12 cellular contexts compared by ENCODE assay signal in the genomic region with DNA sequence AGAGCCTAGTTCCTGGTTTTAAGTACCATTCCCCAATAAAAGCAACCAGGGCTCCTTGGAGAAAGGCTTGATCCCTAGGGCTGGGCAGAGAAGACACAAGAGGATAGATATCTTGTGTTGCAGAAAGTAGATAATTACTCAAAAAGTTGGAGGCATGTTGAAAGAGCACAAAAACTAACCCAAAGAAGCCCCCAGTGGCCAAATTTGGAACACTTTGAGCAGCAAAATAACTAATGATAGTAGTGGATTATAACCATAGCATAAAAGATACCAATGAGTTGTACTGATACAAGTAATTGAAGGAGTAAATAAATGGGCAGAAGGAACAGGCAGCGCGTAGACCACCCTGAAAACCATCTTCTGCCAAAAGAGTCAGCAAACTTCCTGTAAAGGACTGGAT. TPM values are rescaled to one million over a fixed set of nuclear protein-coding genes. Genes with fewer than 3 reads are reported as not detected.
DNase-seq lines count a peak whose midpoint lies in the region; ATAC-seq and TF ChIP-seq lines count a peak whose summit lies in the region.
"Had no signal": no experiment of that assay in that cellular context is flagged by ENCODE, and none has a peak within 500 bp of the region (broad histone marks: within the 10 kb centered on the region; RNA-seq: fewer than 3 reads in every experiment).

No MANE protein-coding gene starts in this region.

- peaks cover 3 to 53% (median 9%) of the 10 kb centered on the region in 3 donors for H3K36me3 Mint-ChIP-seq in CD8-positive, alpha-beta memory T cell

- H3K27me3 ChIP-seq in CD8-positive, alpha-beta memory T cell (ENCODE audit: insufficient read depth, low read length, poor library complexity, severe bottlenecking): no peaks in the 10 kb centered on the region

- no peaks in the 10 kb centered on the region for H3K9me3 ChIP-seq in CD8-positive, alpha-beta memory T cell (ENCODE audit: low read length)

- peaks cover 39 to 80% (median 69%) of the 10 kb centered on the region in 3 donors for H3K4me1 Mint-ChIP-seq in CD8-positive, alpha-beta memory T cell

- peaks cover 45% of the 10 kb centered on the region for H3K4me1 ChIP-seq in CD8-positive, alpha-beta memory T cell (ENCODE audit: insufficient read depth, low read length)

- H3K27ac Mint-ChIP-seq in CD8-positive, alpha-beta memory T cell: peak overlapping the region in 2 of 8 donors; percentile 3 to 59

- POLR2A ChIA-PET in CD8-positive, alpha-beta memory T cell (lab: Charles Lee): no interaction called here

- H3K4me3 Mint-ChIP-seq in CD8-positive, alpha-beta memory T cell: no peak overlapping the region
- H3K4me3 Mint-ChIP-seq: activated naive CD8-positive, alpha-beta T cell treated with anti-CD3 and anti-CD28 coated beads, Interleukin-2, amount 10 ng/mL, durations not matched to agents 7 days and 5 days had no signal

- ATAC-seq in GM19455 (IDR thresholded peaks at IDR 0.05; ENCODE audit: unreplicated experiment): no peak

- no peak overlapping the region for H3K27ac ChIP-seq in 22Rv1
- H3K27ac ChIP-seq in CD8-positive, alpha-beta memory T cell (ENCODE audit: low read depth, low read length): no peak overlapping the region

- peak; percentile 53 for TF ChIP-seq CTCF in 22Rv1 (IDR thresholded peaks at IDR 0.05)
- peak; percentile 49 for TF ChIP-seq CTCF in GM12864 (IDR thresholded peaks at IDR 0.05; ENCODE audit: low read depth, low read length, missing control alignments)
- TF ChIP-seq CTCF in fibroblast of the aortic adventitia (IDR thresholded peaks at IDR 0.05; ENCODE audit: insufficient read depth, low read length): peak; percentile 61

- no peaks in the 10 kb centered on the region for H3K27me3 Mint-ChIP-seq in CD8-positive, alpha-beta memory T cell
- H3K27me3 Mint-ChIP-seq: activated naive CD8-positive, alpha-beta T cell treated with anti-CD3 and anti-CD28 coated beads, Interleukin-2, amount 10 ng/mL, durations not matched to agents 7 days and 5 days had no signal

- H3K4me3 ChIP-seq in GM12864 (ENCODE audit: low read depth, low read length): no peak overlapping the region
- no peak overlapping the region for H3K4me3 ChIP-seq in fibroblast of the aortic adventitia (ENCODE audit: low read depth, low read length)
- no peak overlapping the region for H3K4me3 ChIP-seq in CD8-positive, alpha-beta memory T cell (ENCODE audit: low read length)

- CTCF ChIA-PET in CD8-positive, alpha-beta memory T cell (lab: Charles Lee): interaction anchor here (0.9 to 1.3 kb wide), 4 partner anchors 10 to 33 kb away, joined by 3 read pairs; no protein-coding TSS in a partner anchor

- in situ Hi-C loops in SK-MEL-5 (cut with HindIII; ENCODE audit: low pct_unique_long_range_greater_than_20kb, low sequenced_read_pairs): no loop called here

- peaks cover 19% of the 10 kb centered on the region for H3K36me3 ChIP-seq in CD8-positive, alpha-beta memory T cell (ENCODE audit: insufficient read depth, low read length)

- DNase-seq in GM12864 (ENCODE audit: low read depth): no peak
- DNase-seq in SK-MEL-5 (ENCODE audit: low read depth, low spot score): peak; percentile 46
- peak; percentile 18 for DNase-seq in fibroblast of the aortic adventitia (ENCODE audit: low read depth)
- no peak for DNase-seq in LoVo (ENCODE audit: low spot score)
- no peak for DNase-seq in CD8-positive, alpha-beta memory T cell
- DNase-seq in activated CD4-positive, alpha-beta T cell treated with anti-CD3 and anti-CD28 coated beads for 1 hour: no peak
- DNase-seq: activated naive CD8-positive, alpha-beta T cell treated with anti-CD3 and anti-CD28 coated beads, Interleukin-2, amount 10 ng/mL, durations not matched to agents 7 days and 5 days; GOT3; small intestine had no signal

- no peaks in the 10 kb centered on the region for H3K9me3 Mint-ChIP-seq in CD8-positive, alpha-beta memory T cell
- H3K9me3 Mint-ChIP-seq: activated naive CD8-positive, alpha-beta T cell treated with anti-CD3 and anti-CD28 coated beads, Interleukin-2, amount 10 ng/mL, durations not matched to agents 7 days and 5 days had no signal

RNA-seq across cellular contexts. Expression of a gene that starts 12.0 kb away (rescaled TPM):
- total RNA-seq in SK-MEL-5 (2014; rRNA removed; shearing (Covaris generic)): 53.7 and 57.8 TPM in 2 replicates
- polyA plus RNA-seq in SK-MEL-5 (2015; cell fraction: cytosol; rRNA removed): 38.7 and 41.2 TPM in 2 replicates
- 51.3 and 55.0 TPM in 2 replicates for polyA plus RNA-seq in SK-MEL-5 (2015; cell fraction: nucleus; rRNA removed)
- total RNA-seq in fibroblast of the aortic adventitia (ENCODE audit: low replicate concordance): 26.8 and 80.2 TPM in 2 replicates
- 10 to 100 TPM; 86.4 to 89.6 TPM for total RNA-seq in CD8-positive, alpha-beta memory T cell
- 42.1 TPM for polyA plus RNA-seq in CD8-positive, alpha-beta memory T cell

RNA-seq across cellular contexts. Expression of a gene that starts 12.1 kb away (rescaled TPM):
- 46.2 and 55.0 TPM in 2 replicates for total RNA-seq in SK-MEL-5 (2014; rRNA removed; shearing (Covaris generic))
- 48.1 and 58.2 TPM in 2 replicates for polyA plus RNA-seq in SK-MEL-5 (2015; cell fraction: cytosol; rRNA removed)
- polyA plus RNA-seq in SK-MEL-5 (2015; cell fraction: nucleus; rRNA removed): 29.2 and 52.1 TPM in 2 replicates
- 60.2 and 86.8 TPM in 2 replicates for total RNA-seq in fibroblast of the aortic adventitia (ENCODE audit: low replicate concordance)
- total RNA-seq in CD8-positive, alpha-beta memory T cell: 10 to 100 TPM; 40.9 to 41.8 TPM
- 46.3 TPM for polyA plus RNA-seq in CD8-positive, alpha-beta memory T cell

RNA-seq across cellular contexts. Expression of a gene that starts 38.0 kb away (rescaled TPM):
- total RNA-seq in SK-MEL-5 (2014; rRNA removed; shearing (Covaris generic)): not detected in 2 replicates
- not detected in 2 replicates for polyA plus RNA-seq in SK-MEL-5 (2015; cell fraction: cytosol; rRNA removed)
- not detected in 2 replicates for polyA plus RNA-seq in SK-MEL-5 (2015; cell fraction: nucleus; rRNA removed)
- 10.5 and 12.4 TPM in 2 replicates for total RNA-seq in fibroblast of the aortic adventitia (ENCODE audit: low replicate concordance)
- total RNA-seq in CD8-positive, alpha-beta memory T cell: under 1 TPM in 1 of 2 experiments, not detected in 1; 0.24 TPM
- not detected for polyA plus RNA-seq in CD8-positive, alpha-beta memory T cell
- total RNA-seq: G401 had no signal

Comparison
In these comparisons a context has a peak if more than half of its experiments do, and no peak if none do; other contexts are left out.
1. DNase-seq: peak in SK-MEL-5 (single experiment) and fibroblast of the aortic adventitia (single experiment); none in GM12864 (single experiment), LoVo (single experiment), CD8-positive, alpha-beta memory T cell (0 of 5) and activated CD4-positive, alpha-beta T cell treated with anti-CD3 and anti-CD28 coated beads for 1 hour (single experiment).
2. Peak in every context shown above with its lines, with median percentiles within 50 percentile points of each other: CTCF ChIP-seq.